Comparison of ENCODE assay signal across 28 cellular contexts in the genomic region with DNA sequence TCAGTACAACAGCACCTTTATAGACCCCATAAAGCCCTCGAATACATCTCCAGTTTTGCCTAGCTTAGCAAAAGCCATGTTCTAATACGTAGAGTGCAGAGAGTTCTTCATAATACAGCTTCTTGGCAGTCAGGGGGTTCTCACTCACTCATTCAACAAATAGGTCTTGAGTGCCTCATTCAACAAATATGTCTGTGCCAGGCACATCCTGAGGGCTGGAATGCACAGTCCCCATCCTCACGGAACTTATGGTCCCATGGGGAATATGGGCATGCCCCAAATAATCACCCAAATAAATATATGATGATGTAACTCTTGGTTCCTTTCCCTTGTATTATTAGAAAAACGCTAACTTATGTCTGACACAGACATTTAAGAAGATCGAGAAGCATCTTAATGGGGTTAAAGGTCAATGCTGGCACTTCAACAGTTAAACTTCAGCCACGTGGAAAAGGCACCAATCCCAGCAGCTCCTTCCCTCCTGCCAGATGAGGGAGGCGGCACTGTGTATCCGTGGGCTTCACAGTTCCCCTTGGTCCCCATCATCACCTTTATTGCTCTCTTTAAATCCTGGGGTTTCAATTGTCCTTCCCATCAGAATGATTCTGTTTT. TPM values are rescaled to one million over a fixed set of nuclear protein-coding genes. Genes with fewer than 3 reads are reported as not detected.
DNase-seq lines count a peak whose midpoint lies in the region; ATAC-seq and TF ChIP-seq lines count a peak whose summit lies in the region.
"Had no signal": no experiment of that assay in that cellular context is flagged by ENCODE, and none has a peak within 500 bp of the region (broad histone marks: within the 10 kb centered on the region; RNA-seq: fewer than 3 reads in every experiment).

No MANE protein-coding gene starts in this region.

- H3K36me3 ChIP-seq in ACC112 (ENCODE audit: insufficient read depth, low read length) (no peaks in the 10 kb centered on the region), SK-N-MC (ENCODE audit: insufficient read depth, low read length) (no peaks in the 10 kb centered on the region), breast epithelium (no peaks in the 10 kb centered on the region)
- H3K36me3 ChIP-seq: BLaER1 treated with 17β-estradiol and CSF1 and Interleukin-3, amounts not matched to agents 10 nM and 100 nM; Peyer's patch; suprapubic skin had no signal

- H3K27ac Mint-ChIP-seq in osteocyte (ENCODE audit: unreplicated experiment): peak overlapping the region; percentile 35
- H3K27ac Mint-ChIP-seq: activated CD4-positive, alpha-beta T cell treated with anti-CD3 and anti-CD28 coated beads, Interleukin-2, amount 10 ng/mL, durations not matched to agents 24 days and 14 days; activated naive CD8-positive, alpha-beta T cell; immature natural killer cell; natural killer cell treated with Interleukin-12 subunit alpha and Interleukin-12 subunit beta and Interleukin-15 and Interleukin-18, amount 100 ng/mL, for 72 hours had no signal

- H2AFZ ChIP-seq in ACC112 (ENCODE audit: low read length, unreplicated experiment): no peak overlapping the region

- TF ChIP-seq POLR2A in breast epithelium (IDR thresholded peaks at IDR 0.05): no peak

- H3K9me3 ChIP-seq in SK-N-MC (ENCODE audit: low read depth, low read length): no peaks in the 10 kb centered on the region
- H3K9me3 ChIP-seq in breast epithelium: no peaks in the 10 kb centered on the region
- H3K9me3 ChIP-seq: BLaER1 treated with 17β-estradiol and CSF1 and Interleukin-3, amounts not matched to agents 10 nM and 100 nM; Peyer's patch; suprapubic skin had no signal

- H3K4me1 ChIP-seq in ACC112 (ENCODE audit: control insufficient read depth, insufficient read depth, low read length, unreplicated experiment): peaks cover 32% of the 10 kb centered on the region
- H3K4me1 ChIP-seq in breast epithelium: no peaks in the 10 kb centered on the region
- H3K4me1 ChIP-seq: Peyer's patch, suprapubic skin had no signal

- TF ChIP-seq CTCF in osteocyte (IDR thresholded peaks at IDR 0.05) (no peak), breast epithelium (IDR thresholded peaks at IDR 0.05) (no peak)

- H3K4me3 ChIP-seq in ACC112 (ENCODE audit: low read depth, low read length) (no peak overlapping the region), SK-N-MC (peak overlapping the region; percentile 3; the same call in 1 of the 2 replicates), breast epithelium (no peak overlapping the region)
- H3K4me3 ChIP-seq: BLaER1 treated with 17β-estradiol and CSF1 and Interleukin-3, amounts not matched to agents 10 nM and 100 nM; Peyer's patch; smooth muscle cell; suprapubic skin had no signal

- DNase-seq in GM04503 (ENCODE audit: low read depth): peak; percentile 21
- no peak for DNase-seq in SK-N-MC (ENCODE audit: low read depth, low spot score)
- DNase-seq in osteocyte (ENCODE audit: extremely low spot score, unreplicated experiment): no peak
- DNase-seq in breast epithelium (ENCODE audit: low spot score in 2 of 2): no peak
- no peak for DNase-seq in T-helper 2 cell
- no peak for DNase-seq in pons (ENCODE audit: low spot score)
- DNase-seq: activated CD4-positive, alpha-beta T cell treated with anti-CD3 and anti-CD28 coated beads, Interleukin-2, amount 10 ng/mL, durations not matched to agents 24 days and 14 days; activated CD8-positive, alpha-beta memory T cell treated with anti-CD3 and anti-CD28 coated beads for 24 hours; activated effector memory CD4-positive, alpha-beta T cell treated with Interleukin-2 at 50 U/mL for 16 hours; DMS153; effector CD8-positive, alpha-beta T cell; GOT3; hypothalamus; immature natural killer cell; NCI-H2107; occipital lobe; Peyer's patch; SHP77 treated with DMSO at 0.1 percent for 48 hours; stimulated activated CD4-positive, alpha-beta T cell treated with anti-CD3 and anti-CD28 coated beads, Interleukin-1b, Interleukin-23, amount 100 ng/mL, for 48 hours; stimulated activated naive CD4-positive, alpha-beta T cell treated with Interleukin-2 at 50 U/mL for 16 hours had no signal

- no peak overlapping the region for H3K4me3 Mint-ChIP-seq in osteocyte (ENCODE audit: unreplicated experiment)
- H3K4me3 Mint-ChIP-seq: activated CD4-positive, alpha-beta T cell treated with anti-CD3 and anti-CD28 coated beads, Interleukin-2, amount 10 ng/mL, durations not matched to agents 24 days and 14 days; activated naive CD8-positive, alpha-beta T cell; immature natural killer cell; natural killer cell treated with Interleukin-12 subunit alpha and Interleukin-12 subunit beta and Interleukin-15 and Interleukin-18, amount 100 ng/mL, for 72 hours had no signal

- peaks cover 24% of the 10 kb centered on the region for H3K4me1 Mint-ChIP-seq in osteocyte (ENCODE audit: unreplicated experiment)
- H3K4me1 Mint-ChIP-seq: activated CD4-positive, alpha-beta T cell treated with anti-CD3 and anti-CD28 coated beads, Interleukin-2, amount 10 ng/mL, durations not matched to agents 24 days and 14 days; immature natural killer cell had no signal

- peak overlapping the region; percentile 36 for H3K27ac ChIP-seq in ACC112 (ENCODE audit: low read depth, low read length)
- H3K27ac ChIP-seq in SK-N-MC: peak overlapping the region; percentile 27; the same call in 1 of the 2 replicates
- H3K27ac ChIP-seq in breast epithelium: no peak overlapping the region
- H3K27ac ChIP-seq: BLaER1 treated with 17β-estradiol and CSF1 and Interleukin-3, amounts not matched to agents 10 nM and 100 nM; Peyer's patch; suprapubic skin had no signal

- intact Hi-C loops in breast epithelium (cut with DNase I; ENCODE audit: low total_unique reads): no loop called here

- H3K27me3 ChIP-seq in ACC112 (ENCODE audit: insufficient read depth, low read length) (no peaks in the 10 kb centered on the region), breast epithelium (peaks cover 0 to 5% of the 10 kb centered on the region in 2 donors)
- H3K27me3 ChIP-seq: BLaER1 treated with 17β-estradiol and CSF1 and Interleukin-3, amounts not matched to agents 10 nM and 100 nM; Peyer's patch had no signal

- ATAC-seq in GM18867 (IDR thresholded peaks at IDR 0.05; ENCODE audit: unreplicated experiment): no peak
- ATAC-seq: natural killer cell treated with Interleukin-12 subunit alpha and Interleukin-12 subunit beta and Interleukin-15 and Interleukin-18, amount 100 ng/mL, for 72 hours had no signal

- H3K27me3 Mint-ChIP-seq in osteocyte (ENCODE audit: unreplicated experiment): peaks cover 12% of the 10 kb centered on the region

- no peaks in the 10 kb centered on the region for H3K79me2 ChIP-seq in ACC112 (ENCODE audit: control insufficient read depth, insufficient read depth, low read length, unreplicated experiment)

- H3K9ac ChIP-seq in SK-N-MC (ENCODE audit: insufficient read length): no peak overlapping the region
- H3K9ac ChIP-seq: BLaER1 treated with 17β-estradiol and CSF1 and Interleukin-3, amounts not matched to agents 10 nM and 100 nM had no signal

- no peaks in the 10 kb centered on the region for H3K36me3 Mint-ChIP-seq in osteocyte (ENCODE audit: unreplicated experiment)
- H3K36me3 Mint-ChIP-seq: activated naive CD8-positive, alpha-beta T cell; immature natural killer cell; natural killer cell treated with Interleukin-12 subunit alpha and Interleukin-12 subunit beta and Interleukin-15 and Interleukin-18, amount 100 ng/mL, for 72 hours had no signal

- H3K9me3 Mint-ChIP-seq in osteocyte (ENCODE audit: unreplicated experiment): no peaks in the 10 kb centered on the region
- H3K9me3 Mint-ChIP-seq: activated CD4-positive, alpha-beta T cell treated with anti-CD3 and anti-CD28 coated beads, Interleukin-2, amount 10 ng/mL, durations not matched to agents 24 days and 14 days; immature natural killer cell; natural killer cell treated with Interleukin-12 subunit alpha and Interleukin-12 subunit beta and Interleukin-15 and Interleukin-18, amount 100 ng/mL, for 72 hours had no signal

RNA-seq across cellular contexts. Expression of gene SEMA5B, which starts 18.8 kb away (rescaled TPM):
- total RNA-seq in osteocyte: 1.3 TPM in 2 replicates
- under 1 TPM; 0.15 to 0.33 (median 0.32) TPM for total RNA-seq in breast epithelium
- total RNA-seq: activated CD4-positive, alpha-beta T cell treated with anti-CD3 and anti-CD28 coated beads, Interleukin-2, amount 10 ng/mL, durations not matched to agents 24 days and 14 days; glomerular endothelial cell; natural killer cell treated with Interleukin-12 subunit alpha and Interleukin-12 subunit beta and Interleukin-15 and Interleukin-18, amount 100 ng/mL, for 72 hours; smooth muscle cell had no signal

RNA-seq across cellular contexts. Expression of gene PDIA5, which starts 20.5 kb away (rescaled TPM):
- total RNA-seq in osteocyte (35.5 and 39.7 TPM in 2 replicates), breast epithelium (10 to 100 TPM; 10.7 to 26.5 (median 11.0) TPM)

Comparison
In these comparisons a context has a peak if more than half of its experiments do, and no peak if none do; other contexts are left out.
1. H3K27ac ChIP-seq: peak in ACC112 (single experiment) and SK-N-MC (single experiment); none in breast epithelium (0 of 2).